37 cellular contexts compared by ENCODE assay signal in the genomic region with DNA sequence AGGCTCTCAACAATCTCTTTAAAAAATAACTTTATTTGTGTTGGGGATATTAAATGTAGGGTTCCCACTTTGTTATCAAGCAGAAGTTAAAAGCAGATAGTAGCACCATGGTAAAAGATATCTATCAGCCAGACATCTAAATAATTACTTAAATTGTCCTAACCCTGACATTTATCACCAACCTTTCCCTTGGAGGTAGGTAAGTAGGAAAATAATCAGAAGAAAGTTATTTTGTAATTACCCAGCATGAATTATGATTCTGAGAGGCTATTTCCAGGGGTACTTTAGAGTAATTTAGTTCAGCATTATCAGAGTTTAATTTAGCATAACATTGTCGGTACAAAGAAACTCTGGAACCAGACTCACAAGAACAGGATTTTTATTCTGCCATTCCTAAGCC. TPM values are rescaled to one million over a fixed set of nuclear protein-coding genes. Genes with fewer than 3 reads are reported as not detected.
"Had no signal": no experiment of that assay in that cellular context is flagged by ENCODE, and none has a peak within 500 bp of the region (broad histone marks: within the 10 kb centered on the region; RNA-seq: fewer than 3 reads in every experiment).

No MANE protein-coding gene starts in this region.

- H3K36me3 ChIP-seq: adrenal gland, ascending aorta, brain microvascular endothelial cell, breast epithelium, cardiac muscle cell had no signal

- H3K4me3 ChIP-seq: adrenal gland, ascending aorta, body of pancreas, breast epithelium, cardiac muscle cell had no signal

- H3K27ac ChIP-seq: adrenal gland, ascending aorta, body of pancreas, brain microvascular endothelial cell, breast epithelium, cardiac muscle cell had no signal

- H3K27me3 ChIP-seq: adrenal gland, ascending aorta, body of pancreas, brain microvascular endothelial cell, cardiac muscle cell had no signal

- DNase-seq: activated effector memory CD4-positive, alpha-beta T cell treated with anti-CD3 and anti-CD28 coated beads, Interleukin-2, amount 50 U/mL, for 16 hours; activated effector memory CD4-positive, alpha-beta T cell treated with Interleukin-2 at 50 U/mL for 16 hours; activated gamma-delta T cell; activated gamma-delta T cell treated with Interleukin-2 at 50 U/mL for 16 hours; activated naive CD4-positive, alpha-beta T cell; activated naive CD4-positive, alpha-beta T cell treated with anti-CD3 and anti-CD28 coated beads for 36 hours; activated naive CD4-positive, alpha-beta T cell treated with anti-CD3 and anti-CD28 coated beads, Interleukin-2, amount 10 ng/mL, durations not matched to agents 7 days and 5 days; activated naive CD4-positive, alpha-beta T cell treated with anti-CD3 and anti-CD28 coated beads, Interleukin-2, amount 50 U/mL, for 16 hours; activated naive CD4-positive, alpha-beta T cell treated with Interleukin-2 at 50 U/mL for 16 hours; activated naive CD8-positive, alpha-beta T cell treated with anti-CD3 and anti-CD28 coated beads for 36 hours; activated naive CD8-positive, alpha-beta T cell treated with anti-CD3 and anti-CD28 coated beads, Interleukin-2, amount 10 ng/mL, durations not matched to agents 7 days and 5 days; activated naive CD8-positive, alpha-beta T cell treated with anti-CD3 and anti-CD28 coated beads, Interleukin-2, amount 50 U/mL, for 24 hours; activated T-cell treated with anti-CD3 and anti-CD28 coated beads, Interleukin-2, amount 50 U/mL, for 1 hour; activated T-cell treated with anti-CD3 and anti-CD28 coated beads, Interleukin-2, amount 50 U/mL, for 24 hours; activated T-cell treated with anti-CD3 and anti-CD28 coated beads, Interleukin-2, amount 50 U/mL, for 4 hours; activated T-cell treated with anti-CD3 and anti-CD28 coated beads, Interleukin-2, amount 50 U/mL, for 48 hours; activated T-cell treated with anti-CD3 and anti-CD28 coated beads, Interleukin-2, amount 50 U/mL, for 72 hours; adrenal gland; amniotic stem cell; amygdala; anterior cingulate cortex; aorta; body of pancreas; brain microvascular endothelial cell; caudate nucleus; central memory CD4-positive, alpha-beta T cell; cerebellar nuclear complex had no signal

- ATAC-seq: activated naive CD4-positive, alpha-beta T cell treated with anti-CD3 and anti-CD28 coated beads, Interleukin-2, amount 50 U/mL, for 72 hours; activated naive CD8-positive, alpha-beta T cell treated with anti-CD3 and anti-CD28 coated beads, Interleukin-2, amount 50 U/mL, for 24 hours; activated T-cell treated with anti-CD3 and anti-CD28 coated beads, Interleukin-2, amount 50 U/mL, for 4 hours; activated T-cell treated with anti-CD3 and anti-CD28 coated beads, Interleukin-2, amount 50 U/mL, for 72 hours; activated T-helper 17 cell treated with anti-CD3 and anti-CD28 coated beads, Interleukin-2, amount 50 U/mL, for 72 hours; body of pancreas had no signal

- H3K9me3 ChIP-seq: adrenal gland, ascending aorta, body of pancreas, breast epithelium had no signal

- H3K4me1 ChIP-seq: adrenal gland, ascending aorta, body of pancreas, breast epithelium had no signal

RNA-seq across cellular contexts. Expression of a gene that starts 23.2 kb away (rescaled TPM):
- total RNA-seq: activated naive CD4-positive, alpha-beta T cell treated with anti-CD3 and anti-CD28 coated beads for 36 hours; activated naive CD4-positive, alpha-beta T cell treated with anti-CD3 and anti-CD28 coated beads, Interleukin-2, amount 50 U/mL, for 72 hours; activated naive CD8-positive, alpha-beta T cell treated with anti-CD3 and anti-CD28 coated beads for 36 hours; activated naive CD8-positive, alpha-beta T cell treated with anti-CD3 and anti-CD28 coated beads, Interleukin-2, amount 10 ng/mL, durations not matched to agents 7 days and 5 days; activated T-cell treated with anti-CD3 and anti-CD28 coated beads, Interleukin-2, amount 50 U/mL, for 4 hours; activated T-cell treated with anti-CD3 and anti-CD28 coated beads, Interleukin-2, amount 50 U/mL, for 72 hours; activated T-helper 1 cell treated with anti-CD3 and anti-CD28 coated beads, Interleukin-12 subunit alpha, Interleukin-12 subunit beta, Interleukin-2, Interleukin-4 antibody, amounts not matched to agents 30 ng/mL and 10 ng/mL and 1 ng/mL, durations not matched to agents 14 hours and 24 hours and 36 hours; activated T-helper 17 cell treated with anti-CD3 and anti-CD28 coated beads, Interleukin-2, amount 50 U/mL, for 72 hours; activated T-helper 2 cell treated with anti-CD3 and anti-CD28 coated beads, Interferon-gamma antibody, Interleukin-2, Interleukin-4, amounts not matched to agents 10 μg/mL and 5 μg/mL and 100 μg/mL, durations not matched to agents 14 hours and 24 hours and 36 hours; ascending aorta; astrocyte; body of pancreas; breast epithelium; bronchial epithelial cell; chondrocyte had no signal
- polyA plus RNA-seq: cardiac muscle cell had no signal
